Comparison of ENCODE assay signal across 1 cellular context in genomic region chr13:27137759-27138158, GRCh38.
TF ChIP-seq lines count a peak whose summit lies in the region.

No MANE protein-coding gene starts in this region.

TF ChIP-seq in K562, 482 proteins besides CTCF, POLR2A, EP300 and RAD21 (continued from another document):
- TF ChIP-seq HINFP (tag; conservative IDR thresholded peaks at IDR 0.05; ENCODE audit: low read depth) (no peak), ERF (CRISPR knock-in tag; IDR thresholded peaks at IDR 0.05) (no peak), RNF2 (IDR thresholded peaks at IDR 0.05) (no peak), ASH1L (IDR thresholded peaks at IDR 0.05; ENCODE audit: borderline replicate concordance, low read depth, partially characterized antibody) (no peak), CBFB (CRISPR knock-in tag; IDR thresholded peaks at IDR 0.05) (no peak), HMGN3 (IDR thresholded peaks at IDR 0.05; ENCODE audit: borderline replicate concordance, extremely low read depth, insufficient read length, low read depth, low read length) (no peak), MCM5 (IDR thresholded peaks at IDR 0.05; ENCODE audit: low read depth) (no peak), ETS1 (conservative IDR thresholded peaks at IDR 0.05; ENCODE audit: control insufficient read depth, low read depth, low read length) (no peak), ZNF282 (CRISPR knock-in tag; IDR thresholded peaks at IDR 0.05) (no peak)
TF ChIP-seq in K562: peak in this region for 0.
